ENCODE assay signal across 25 cellular contexts in the genomic region with DNA sequence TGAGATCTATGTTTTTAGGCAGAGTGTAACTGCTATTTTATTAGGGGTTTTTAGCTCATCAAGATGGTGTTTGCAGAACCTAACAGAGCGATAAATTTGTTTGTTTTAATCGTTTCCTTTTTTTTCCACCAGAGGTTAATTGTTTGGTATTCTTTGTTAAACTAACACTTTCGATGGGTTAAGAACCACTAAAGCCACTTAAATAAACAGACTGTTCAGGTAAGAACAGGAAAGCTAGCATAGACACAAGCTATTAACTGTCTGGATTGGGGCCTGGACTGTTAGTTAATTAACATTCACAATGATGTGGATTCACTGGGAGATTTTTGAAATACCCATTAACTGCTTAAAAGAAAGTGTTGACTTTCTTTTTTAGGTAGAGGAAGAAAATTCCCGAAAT.
DNase-seq lines count a peak whose midpoint lies in the region; ATAC-seq and TF ChIP-seq lines count a peak whose summit lies in the region.
"Had no signal": no experiment of that assay in that cellular context is flagged by ENCODE, and none has a peak within 500 bp of the region (broad histone marks: within the 10 kb centered on the region; RNA-seq: fewer than 3 reads in every experiment).

No MANE protein-coding gene starts in this region.

- no peak overlapping the region for H3K9ac ChIP-seq in BLaER1
- H3K9ac ChIP-seq in mesenchymal stem cell (ENCODE audit: low read length), result no peak overlapping the region

- H4K8ac ChIP-seq in mesenchymal stem cell (ENCODE audit: low read length), result no peak overlapping the region

- no peak for TF ChIP-seq CTCF in GM23338 (conservative IDR thresholded peaks at IDR 0.05; ENCODE audit: low read depth in 2 of 2)
- no peak for TF ChIP-seq CTCF in hepatocyte (IDR thresholded peaks at IDR 0.05; ENCODE audit: poor library complexity)

- no peak overlapping the region for H3K4me3 ChIP-seq in BLaER1
- no peak overlapping the region for H3K4me3 ChIP-seq in GM23338
- no peak overlapping the region for H3K4me3 ChIP-seq in hepatocyte
- no peak overlapping the region for H3K4me3 ChIP-seq in mesenchymal stem cell (ENCODE audit: insufficient read depth in 1 of 2, low read depth in 1 of 2, low read length in 2 of 2)
- H3K4me3 ChIP-seq: adrenal gland, Peyer's patch, psoas muscle, SK-N-MC had no signal

- H2BK12ac ChIP-seq in mesenchymal stem cell (ENCODE audit: low read length in 2 of 2), result no peak overlapping the region

- no peaks in the 10 kb centered on the region for H3K36me3 ChIP-seq in BLaER1
- H3K36me3 ChIP-seq in GM23338 (ENCODE audit: insufficient read depth), result no peaks in the 10 kb centered on the region
- H3K36me3 ChIP-seq in hepatocyte (replicated peaks; ENCODE audit: insufficient read depth, low read depth), result no peaks in the 10 kb centered on the region
- no peaks in the 10 kb centered on the region for H3K36me3 ChIP-seq in mesenchymal stem cell (ENCODE audit: control insufficient read depth in 1 of 2, insufficient read depth in 2 of 2, low read depth in 1 of 2, low read length in 2 of 2)
- H3K36me3 ChIP-seq: adrenal gland, Peyer's patch had no signal

- peak overlapping the region; percentile 82 for H3K4me2 ChIP-seq in BLaER1
- H3K4me2 ChIP-seq in GM23338, result no peak overlapping the region
- no peak overlapping the region for H3K4me2 ChIP-seq in hepatocyte
- H3K4me2 ChIP-seq in mesenchymal stem cell (ENCODE audit: low read length, poor library complexity, severe bottlenecking), result no peak overlapping the region

- H3K27ac Mint-ChIP-seq in GM23338, result no peak overlapping the region
- H3K27ac Mint-ChIP-seq: activated T-cell treated with anti-CD3 and anti-CD28 coated beads, Interleukin-2, amount 50 U/mL, for 72 hours; brain; T-helper 17 cell had no signal

- no peak overlapping the region for H3K27ac ChIP-seq in BLaER1
- H3K27ac ChIP-seq in GM23338 (ENCODE audit: low read depth), result no peak overlapping the region
- H3K27ac ChIP-seq in hepatocyte, result peak overlapping the region; percentile 5
- no peak overlapping the region for H3K27ac ChIP-seq in mesenchymal stem cell (ENCODE audit: low read length, poor library complexity, severe bottlenecking)
- H3K27ac ChIP-seq: adrenal gland, epithelial cell of prostate, Peyer's patch, SK-N-MC had no signal

- no peak overlapping the region for H3K14ac ChIP-seq in mesenchymal stem cell (ENCODE audit: low read length in 2 of 2)

- no peak overlapping the region for H2BK15ac ChIP-seq in mesenchymal stem cell (ENCODE audit: low read depth, poor library complexity, severe bottlenecking)

- H2BK120ac ChIP-seq in mesenchymal stem cell (ENCODE audit: low read depth, low read length), result no peak overlapping the region

- H3K9me3 Mint-ChIP-seq in GM23338, result no peaks in the 10 kb centered on the region
- H3K9me3 Mint-ChIP-seq: activated T-cell treated with anti-CD3 and anti-CD28 coated beads, Interleukin-2, amount 50 U/mL, for 72 hours had no signal

- no peaks in the 10 kb centered on the region for H3K79me1 ChIP-seq in mesenchymal stem cell (replicated peaks; ENCODE audit: low read length, poor library complexity, severe bottlenecking)

- H3K4me1 ChIP-seq in BLaER1 (peaks cover 40% of the 10 kb centered on the region), GM23338 (ENCODE audit: insufficient read depth) (0 out of 2 replicates have a peak, but pooled peaks cover 3% of the 10 kb centered on the region), hepatocyte (ENCODE audit: insufficient read depth) (peaks cover 15% of the 10 kb centered on the region), mesenchymal stem cell (ENCODE audit: control insufficient read depth, insufficient read depth, low read depth, low read length) (no peaks in the 10 kb centered on the region)
- H3K4me1 ChIP-seq: Peyer's patch had no signal

- H3K27me3 Mint-ChIP-seq in GM23338 (ENCODE audit: insufficient read depth, low read depth, poor library complexity), result no peaks in the 10 kb centered on the region

- DNase-seq in GM23338 (ENCODE audit: low spot score), result no peak
- DNase-seq in NCI-H345 treated with DMSO at 0.1 percent for 48 hours (lab: John Stamatoyannopoulos, UW; ENCODE audit: unreplicated experiment), result peak; percentile 37
- no peak for DNase-seq in hepatocyte (ENCODE audit: low spot score)
- DNase-seq in activated CD4-positive, alpha-beta T cell treated with anti-CD3 and anti-CD28 coated beads for 1 hour, result no peak
- DNase-seq in AML-193 (lab: John Stamatoyannopoulos, UW), result no peak
- no peak for DNase-seq in mesenchymal stem cell
- DNase-seq: activated CD4-positive, alpha-beta T cell treated with anti-CD3 and anti-CD28 coated beads for 4 hours; activated naive CD4-positive, alpha-beta T cell treated with Interleukin-2 at 50 U/mL for 16 hours; activated T-cell treated with anti-CD3 and anti-CD28 coated beads, Interleukin-2, amount 50 U/mL, for 72 hours; EL; left colon; NCI-H2227 treated with DMSO at 0.1 percent for 48 hours; nucleus accumbens; Peyer's patch; stimulated activated CD8-positive, alpha-beta memory T cell treated with anti-CD3 and anti-CD28 coated beads, Interleukin-4, amount 100 ng/mL, for 48 hours; T-helper 17 cell had no signal

- H2BK5ac ChIP-seq in mesenchymal stem cell (ENCODE audit: low read depth, low read length, poor library complexity, severe bottlenecking), result no peak overlapping the region

- ATAC-seq in GM23338, result no peak
- no peak for ATAC-seq in GM18511 (IDR thresholded peaks at IDR 0.05; ENCODE audit: unreplicated experiment)
- ATAC-seq: activated T-cell treated with anti-CD3 and anti-CD28 coated beads, Interleukin-2, amount 50 U/mL, for 72 hours; HCT116; left colon; T-helper 17 cell had no signal

- no peaks in the 10 kb centered on the region for H3K9me3 ChIP-seq in BLaER1
- H3K9me3 ChIP-seq in hepatocyte (ENCODE audit: low read depth), result no peaks in the 10 kb centered on the region
- no peaks in the 10 kb centered on the region for H3K9me3 ChIP-seq in mesenchymal stem cell (ENCODE audit: control insufficient read depth, low read length)
- H3K9me3 ChIP-seq: adrenal gland, Caco-2, Peyer's patch, psoas muscle had no signal

- H2AK5ac ChIP-seq in mesenchymal stem cell (ENCODE audit: low read length, severe bottlenecking), result no peak overlapping the region

- H3K18ac ChIP-seq in mesenchymal stem cell (ENCODE audit: low read depth in 1 of 2, low read length in 2 of 2), result no peak overlapping the region

- WGBS in hepatocyte (ENCODE audit: low lambda C conversion rate, missing lambda C conversion rate), result 63% methylated on average over 4 of the region's 4 CpGs
- 100% methylated on average over 1 of the region's 4 CpGs for WGBS in mesenchymal stem cell

- H3K23ac ChIP-seq in mesenchymal stem cell (ENCODE audit: low read length in 2 of 2), result no peak overlapping the region

- H4K20me1 ChIP-seq in BLaER1 (no peaks in the 10 kb centered on the region), GM23338 (replicated peaks; ENCODE audit: insufficient read depth) (no peaks in the 10 kb centered on the region), hepatocyte (ENCODE audit: insufficient read depth, poor library complexity, severe bottlenecking) (no peaks in the 10 kb centered on the region)

- no peaks in the 10 kb centered on the region for H3K36me3 Mint-ChIP-seq in GM23338 (ENCODE audit: low read depth)
- H3K36me3 Mint-ChIP-seq: brain had no signal

- H3K4ac ChIP-seq in mesenchymal stem cell (ENCODE audit: low read depth in 1 of 2, low read length in 2 of 2), result no peak overlapping the region

- H3K27me3 ChIP-seq in BLaER1 (no peaks in the 10 kb centered on the region), GM23338 (ENCODE audit: insufficient read depth) (no peaks in the 10 kb centered on the region), hepatocyte (no peaks in the 10 kb centered on the region), mesenchymal stem cell (ENCODE audit: control insufficient read depth in 1 of 2, insufficient read depth in 1 of 2, low read length in 2 of 2) (no peaks in the 10 kb centered on the region)
- H3K27me3 ChIP-seq: Peyer's patch had no signal

- H3K4me3 Mint-ChIP-seq in GM23338, result no peak overlapping the region
- H3K4me3 Mint-ChIP-seq: activated T-cell treated with anti-CD3 and anti-CD28 coated beads, Interleukin-2, amount 50 U/mL, for 72 hours; brain; T-helper 17 cell had no signal

- no peak overlapping the region for H4K91ac ChIP-seq in mesenchymal stem cell (ENCODE audit: low read length)

- peaks cover 6% of the 10 kb centered on the region for H3K4me1 Mint-ChIP-seq in GM23338

- no peaks in the 10 kb centered on the region for H3K79me2 ChIP-seq in GM23338 (replicated peaks; ENCODE audit: insufficient read depth)
- H3K79me2 ChIP-seq in hepatocyte, result no peaks in the 10 kb centered on the region

- no peaks in the 10 kb centered on the region for H3F3A ChIP-seq in GM23338 (replicated peaks; ENCODE audit: low read depth)

- H3K9me2 ChIP-seq in GM23338 (ENCODE audit: insufficient read depth), result no peaks in the 10 kb centered on the region
- H3K9me2 ChIP-seq in hepatocyte (replicated peaks; ENCODE audit: insufficient read depth), result no peaks in the 10 kb centered on the region

- H2AFZ ChIP-seq in GM23338 (peak overlapping the region; percentile 7; the same call in 1 of the 2 replicates), hepatocyte (no peak overlapping the region), mesenchymal stem cell (ENCODE audit: low read depth, low read length) (no peak overlapping the region)

TF ChIP-seq in GM23338, 12 proteins besides CTCF, POLR2A, EP300 and RAD21 (continues in another document):
- no peak for TF ChIP-seq POLR2AphosphoS5 (IDR thresholded peaks at IDR 0.05; ENCODE audit: low read depth)
- no peak for TF ChIP-seq EZH2 (IDR thresholded peaks at IDR 0.05; ENCODE audit: low read depth, unreplicated experiment)
